16 cellular contexts compared by ENCODE assay signal in genomic region chr10:126468876-126469643, GRCh38.
DNase-seq lines count a peak whose midpoint lies in the region; ATAC-seq and TF ChIP-seq lines count a peak whose summit lies in the region.
"Had no signal": no experiment of that assay in that cellular context is flagged by ENCODE, and none has a peak within 500 bp of the region (broad histone marks: within the 10 kb centered on the region; RNA-seq: fewer than 3 reads in every experiment).

No MANE protein-coding gene starts in this region.

- peaks cover 31% of the 10 kb centered on the region for H4K20me1 ChIP-seq in BLaER1

- H3K9ac ChIP-seq in BLaER1, result no peak overlapping the region

- H3K36me3 Mint-ChIP-seq in activated T-helper 17 cell treated with anti-CD3 and anti-CD28 coated beads, Interleukin-2, amount 50 U/mL, for 72 hours (ENCODE audit: low read depth), result no peaks in the 10 kb centered on the region
- H3K36me3 Mint-ChIP-seq: activated naive CD8-positive, alpha-beta T cell treated with anti-CD3 and anti-CD28 coated beads for 36 hours had no signal

- TF ChIP-seq CTCF in fibroblast of pulmonary artery (IDR thresholded peaks at IDR 0.05; ENCODE audit: low read length, missing control alignments) (no peak), tibial nerve (IDR thresholded peaks at IDR 0.05) (no peak)

- H3K27ac Mint-ChIP-seq in activated T-helper 17 cell treated with anti-CD3 and anti-CD28 coated beads, Interleukin-2, amount 50 U/mL, for 72 hours, result no peak overlapping the region
- H3K27ac Mint-ChIP-seq: activated naive CD8-positive, alpha-beta T cell treated with anti-CD3 and anti-CD28 coated beads for 36 hours; GM23338 had no signal

- no peaks in the 10 kb centered on the region for H3K9me3 ChIP-seq in BLaER1
- no peaks in the 10 kb centered on the region for H3K9me3 ChIP-seq in tibial nerve
- H3K9me3 ChIP-seq: neutrophil, suprapubic skin had no signal

- TF ChIP-seq POLR2A in tibial nerve (IDR thresholded peaks at IDR 0.05), result no peak

- H3K9me3 Mint-ChIP-seq in activated T-helper 17 cell treated with anti-CD3 and anti-CD28 coated beads, Interleukin-2, amount 50 U/mL, for 72 hours, result no peaks in the 10 kb centered on the region
- H3K9me3 Mint-ChIP-seq: GM23338 had no signal

- peaks cover 5% of the 10 kb centered on the region for H3K4me1 Mint-ChIP-seq in activated T-helper 17 cell treated with anti-CD3 and anti-CD28 coated beads, Interleukin-2, amount 50 U/mL, for 72 hours

- DNase-seq in GM03348 (ENCODE audit: low spot score), result peak; percentile 27
- peak; percentile 18 for DNase-seq in fibroblast of pulmonary artery (ENCODE audit: low read depth)
- no peak for DNase-seq in tibial nerve (ENCODE audit: low spot score in 2 of 2)
- DNase-seq in NCI-H1417 (lab: John Stamatoyannopoulos, UW), result no peak
- no peak for DNase-seq in DMS 273 (lab: John Stamatoyannopoulos, UW; ENCODE audit: unreplicated experiment)
- DNase-seq in NCI-H146 treated with DMSO at 0.1 percent for 48 hours (lab: John Stamatoyannopoulos, UW; ENCODE audit: unreplicated experiment), result no peak
- DNase-seq: activated CD8-positive, alpha-beta memory T cell treated with anti-CD3 and anti-CD28 coated beads, Interleukin-2, amount 50 U/mL, for 4 hours; activated naive CD8-positive, alpha-beta T cell treated with anti-CD3 and anti-CD28 coated beads for 36 hours; NCI-H1930; right cardiac atrium; stimulated activated CD4-positive, alpha-beta T cell treated with anti-CD3 and anti-CD28 coated beads, Interleukin-2, amount 100 ng/mL, for 24 hours had no signal

- no peak for TF ChIP-seq EP300 in tibial nerve (IDR thresholded peaks at IDR 0.05)

- peak; percentile 88 for ATAC-seq in activated T-helper 17 cell treated with anti-CD3 and anti-CD28 coated beads, Interleukin-2, amount 50 U/mL, for 72 hours (replicated peaks)
- ATAC-seq: GM23338, right cardiac atrium had no signal

- no peaks in the 10 kb centered on the region for H3K27me3 Mint-ChIP-seq in activated T-helper 17 cell treated with anti-CD3 and anti-CD28 coated beads, Interleukin-2, amount 50 U/mL, for 72 hours

- 80 to 82% methylated on average over 5 of the region's 5 CpGs for WGBS in tibial nerve, 2 donors

- peak overlapping the region; percentile 10 for H3K4me3 Mint-ChIP-seq in activated T-helper 17 cell treated with anti-CD3 and anti-CD28 coated beads, Interleukin-2, amount 50 U/mL, for 72 hours
- H3K4me3 Mint-ChIP-seq: activated naive CD8-positive, alpha-beta T cell treated with anti-CD3 and anti-CD28 coated beads for 36 hours; GM23338 had no signal

- H3K27ac ChIP-seq in BLaER1 (no peak overlapping the region), tibial nerve (no peak overlapping the region)
- H3K27ac ChIP-seq: neutrophil, suprapubic skin had no signal

- H3K27me3 ChIP-seq in BLaER1 (peaks cover 39% of the 10 kb centered on the region), tibial nerve (no peaks in the 10 kb centered on the region)

- H3K4me3 ChIP-seq in BLaER1 (no peak overlapping the region), fibroblast of pulmonary artery (replicated peaks; ENCODE audit: low read depth, low read length) (no peak overlapping the region), tibial nerve (no peak overlapping the region)
- H3K4me3 ChIP-seq: GM23338, suprapubic skin had no signal

- H3K4me1 ChIP-seq in BLaER1 (peaks cover 35% of the 10 kb centered on the region), tibial nerve (no peaks in the 10 kb centered on the region)
- H3K4me1 ChIP-seq: suprapubic skin had no signal

- peak overlapping the region; percentile 75 for H3K4me2 ChIP-seq in BLaER1
- H3K4me2 ChIP-seq: GM23338 had no signal

- no peaks in the 10 kb centered on the region for H3K36me3 ChIP-seq in BLaER1
- H3K36me3 ChIP-seq in tibial nerve, result no peaks in the 10 kb centered on the region
- H3K36me3 ChIP-seq: neutrophil, suprapubic skin had no signal

Comparison
In these comparisons a context has a peak if more than half of its experiments do, and no peak if none do; other contexts are left out.
1. DNase-seq: peak in GM03348 (single experiment) and fibroblast of pulmonary artery (single experiment); none in tibial nerve (0 of 2), NCI-H1417 (0 of 3), DMS 273 (single experiment) and NCI-H146 treated with DMSO at 0.1 percent for 48 hours (single experiment).